ENCODE assay signal across 1 cellular context in the genomic region with DNA sequence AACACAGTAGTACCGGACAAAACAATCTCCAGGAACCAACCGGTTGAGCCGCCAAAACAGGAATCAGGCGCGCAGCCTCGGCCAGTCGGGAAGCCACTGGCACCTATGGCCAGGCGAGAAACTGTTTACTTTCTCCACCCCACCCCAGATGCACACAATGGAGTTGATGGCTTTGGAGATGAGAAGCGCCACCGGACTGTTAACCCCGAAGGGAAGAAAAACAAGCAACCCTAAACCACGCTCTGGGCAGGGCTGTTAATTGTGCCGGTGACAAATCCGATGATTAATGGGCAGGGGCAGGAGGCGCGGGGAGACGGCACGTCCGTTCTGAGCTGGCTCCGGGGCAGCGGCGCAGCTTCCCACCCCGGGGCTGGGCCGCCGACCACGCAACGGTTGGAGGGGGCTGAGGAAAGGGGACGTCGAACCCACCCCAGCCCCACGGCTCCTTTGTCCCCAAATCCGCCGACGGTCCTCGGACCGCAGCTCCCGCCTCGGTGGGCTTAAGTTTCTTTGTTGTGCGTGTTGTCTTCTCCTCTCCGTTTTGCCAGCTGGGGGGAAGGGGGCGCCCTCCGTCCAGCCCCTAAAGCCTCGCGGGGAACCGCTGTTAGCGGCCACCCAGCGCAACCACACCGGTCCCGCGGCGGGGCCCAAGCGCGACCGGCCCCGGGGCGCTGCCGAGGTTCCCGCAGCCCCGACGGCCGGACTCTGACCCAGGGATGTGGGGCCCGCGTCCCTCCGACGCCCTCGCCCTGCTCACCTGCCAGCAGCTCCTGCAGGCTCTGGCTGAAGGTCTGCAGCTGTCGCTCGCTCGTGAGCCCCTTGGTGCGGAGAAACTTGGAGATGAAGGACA.
TF ChIP-seq lines count a peak whose summit lies in the region.

No MANE protein-coding gene starts in this region.

TF ChIP-seq in HepG2, 621 proteins besides CTCF, POLR2A, EP300 and RAD21 (continued from another document and continues in another):
- TF ChIP-seq ZKSCAN8 (CRISPR knock-in tag; IDR thresholded peaks at IDR 0.05; ENCODE audit: borderline replicate concordance): no peak
- TF ChIP-seq, protein P1, sequence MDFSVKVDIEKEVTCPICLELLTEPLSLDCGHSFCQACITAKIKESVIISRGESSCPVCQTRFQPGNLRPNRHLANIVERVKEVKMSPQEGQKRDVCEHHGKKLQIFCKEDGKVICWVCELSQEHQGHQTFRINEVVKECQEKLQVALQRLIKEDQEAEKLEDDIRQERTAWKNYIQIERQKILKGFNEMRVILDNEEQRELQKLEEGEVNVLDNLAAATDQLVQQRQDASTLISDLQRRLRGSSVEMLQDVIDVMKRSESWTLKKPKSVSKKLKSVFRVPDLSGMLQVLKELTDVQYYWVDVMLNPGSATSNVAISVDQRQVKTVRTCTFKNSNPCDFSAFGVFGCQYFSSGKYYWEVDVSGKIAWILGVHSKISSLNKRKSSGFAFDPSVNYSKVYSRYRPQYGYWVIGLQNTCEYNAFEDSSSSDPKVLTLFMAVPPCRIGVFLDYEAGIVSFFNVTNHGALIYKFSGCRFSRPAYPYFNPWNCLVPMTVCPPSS (IDR thresholded peaks at IDR 0.05): no peak
- TF ChIP-seq, protein P2, sequence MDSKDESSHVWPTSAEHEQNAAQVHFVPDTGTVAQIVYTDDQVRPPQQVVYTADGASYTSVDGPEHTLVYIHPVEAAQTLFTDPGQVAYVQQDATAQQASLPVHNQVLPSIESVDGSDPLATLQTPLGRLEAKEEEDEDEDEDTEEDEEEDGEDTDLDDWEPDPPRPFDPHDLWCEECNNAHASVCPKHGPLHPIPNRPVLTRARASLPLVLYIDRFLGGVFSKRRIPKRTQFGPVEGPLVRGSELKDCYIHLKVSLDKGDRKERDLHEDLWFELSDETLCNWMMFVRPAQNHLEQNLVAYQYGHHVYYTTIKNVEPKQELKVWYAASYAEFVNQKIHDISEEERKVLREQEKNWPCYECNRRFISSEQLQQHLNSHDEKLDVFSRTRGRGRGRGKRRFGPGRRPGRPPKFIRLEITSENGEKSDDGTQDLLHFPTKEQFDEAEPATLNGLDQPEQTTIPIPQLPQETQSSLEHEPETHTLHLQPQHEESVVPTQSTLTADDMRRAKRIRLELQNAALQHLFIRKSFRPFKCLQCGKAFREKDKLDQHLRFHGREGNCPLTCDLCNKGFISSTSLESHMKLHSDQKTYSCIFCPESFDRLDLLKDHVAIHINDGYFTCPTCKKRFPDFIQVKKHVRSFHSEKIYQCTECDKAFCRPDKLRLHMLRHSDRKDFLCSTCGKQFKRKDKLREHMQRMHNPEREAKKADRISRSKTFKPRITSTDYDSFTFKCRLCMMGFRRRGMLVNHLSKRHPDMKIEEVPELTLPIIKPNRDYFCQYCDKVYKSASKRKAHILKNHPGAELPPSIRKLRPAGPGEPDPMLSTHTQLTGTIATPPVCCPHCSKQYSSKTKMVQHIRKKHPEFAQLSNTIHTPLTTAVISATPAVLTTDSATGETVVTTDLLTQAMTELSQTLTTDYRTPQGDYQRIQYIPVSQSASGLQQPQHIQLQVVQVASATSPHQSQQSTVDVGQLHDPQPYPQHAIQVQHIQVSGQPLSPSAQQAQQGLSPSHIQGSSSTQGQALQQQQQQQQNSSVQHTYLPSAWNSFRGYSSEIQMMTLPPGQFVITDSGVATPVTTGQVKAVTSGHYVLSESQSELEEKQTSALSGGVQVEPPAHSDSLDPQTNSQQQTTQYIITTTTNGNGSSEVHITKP (CRISPR knock-in tag; IDR thresholded peaks at IDR 0.05; ENCODE audit: low read depth): no peak
- TF ChIP-seq, protein P3, sequence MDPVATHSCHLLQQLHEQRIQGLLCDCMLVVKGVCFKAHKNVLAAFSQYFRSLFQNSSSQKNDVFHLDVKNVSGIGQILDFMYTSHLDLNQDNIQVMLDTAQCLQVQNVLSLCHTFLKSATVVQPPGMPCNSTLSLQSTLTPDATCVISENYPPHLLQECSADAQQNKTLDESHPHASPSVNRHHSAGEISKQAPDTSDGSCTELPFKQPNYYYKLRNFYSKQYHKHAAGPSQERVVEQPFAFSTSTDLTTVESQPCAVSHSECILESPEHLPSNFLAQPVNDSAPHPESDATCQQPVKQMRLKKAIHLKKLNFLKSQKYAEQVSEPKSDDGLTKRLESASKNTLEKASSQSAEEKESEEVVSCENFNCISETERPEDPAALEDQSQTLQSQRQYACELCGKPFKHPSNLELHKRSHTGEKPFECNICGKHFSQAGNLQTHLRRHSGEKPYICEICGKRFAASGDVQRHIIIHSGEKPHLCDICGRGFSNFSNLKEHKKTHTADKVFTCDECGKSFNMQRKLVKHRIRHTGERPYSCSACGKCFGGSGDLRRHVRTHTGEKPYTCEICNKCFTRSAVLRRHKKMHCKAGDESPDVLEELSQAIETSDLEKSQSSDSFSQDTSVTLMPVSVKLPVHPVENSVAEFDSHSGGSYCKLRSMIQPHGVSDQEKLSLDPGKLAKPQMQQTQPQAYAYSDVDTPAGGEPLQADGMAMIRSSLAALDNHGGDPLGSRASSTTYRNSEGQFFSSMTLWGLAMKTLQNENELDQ (CRISPR knock-in tag; IDR thresholded peaks at IDR 0.05; ENCODE audit: borderline replicate concordance): no peak
- TF ChIP-seq SSRP1 (CRISPR knock-in tag; IDR thresholded peaks at IDR 0.05): no peak
- no peak for TF ChIP-seq EZH2 (conservative IDR thresholded peaks at IDR 0.05; ENCODE audit: low read depth, low read length)
- TF ChIP-seq ZNF235 (CRISPR knock-in tag; IDR thresholded peaks at IDR 0.05; ENCODE audit: borderline replicate concordance): no peak
- TF ChIP-seq EEA1 (CRISPR knock-in tag; IDR thresholded peaks at IDR 0.05; ENCODE audit: borderline replicate concordance): no peak; the same call in 1 of the 2 replicates
- TF ChIP-seq, protein P4, sequence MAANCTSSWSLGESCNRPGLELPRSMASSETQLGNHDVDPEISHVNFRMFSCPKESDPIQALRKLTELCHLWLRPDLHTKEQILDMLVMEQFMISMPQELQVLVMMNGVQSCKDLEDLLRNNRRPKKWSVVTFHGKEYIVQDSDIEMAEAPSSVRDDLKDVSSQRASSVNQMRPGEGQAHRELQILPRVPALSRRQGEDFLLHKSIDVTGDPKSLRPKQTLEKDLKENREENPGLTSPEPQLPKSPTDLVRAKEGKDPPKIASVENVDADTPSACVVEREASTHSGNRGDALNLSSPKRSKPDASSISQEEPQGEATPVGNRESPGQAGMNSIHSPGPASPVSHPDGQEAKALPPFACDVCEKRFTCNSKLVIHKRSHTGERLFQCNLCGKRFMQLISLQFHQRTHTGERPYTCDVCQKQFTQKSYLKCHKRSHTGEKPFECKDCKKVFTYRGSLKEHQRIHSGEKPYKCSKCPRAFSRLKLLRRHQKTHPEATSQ (CRISPR knock-in tag; IDR thresholded peaks at IDR 0.05; ENCODE audit: borderline replicate concordance): no peak
- TF ChIP-seq FOXP1 (IDR thresholded peaks at IDR 0.05): no peak
- 0 out of 2 replicates have a peak, but pooled peaks have one; percentile 21 for TF ChIP-seq FOXP1 (CRISPR knock-in tag; IDR thresholded peaks at IDR 0.05)
- no peak for TF ChIP-seq MEIS2 (CRISPR knock-in tag; IDR thresholded peaks at IDR 0.05)
- TF ChIP-seq TMF1 (CRISPR knock-in tag; IDR thresholded peaks at IDR 0.05; ENCODE audit: low read depth): no peak
- no peak for TF ChIP-seq ZNF644 (CRISPR knock-in tag; IDR thresholded peaks at IDR 0.05; ENCODE audit: low read depth)
- TF ChIP-seq ZNF12 (CRISPR knock-in tag; IDR thresholded peaks at IDR 0.05): no peak
- TF ChIP-seq CREB1 (IDR thresholded peaks at IDR 0.05): no peak
- TF ChIP-seq CREB1 (CRISPR knock-in tag; IDR thresholded peaks at IDR 0.05): no peak
- no peak for TF ChIP-seq NFIC (IDR thresholded peaks at IDR 0.05; ENCODE audit: low read length)
- no peak for TF ChIP-seq ZFYVE20 (CRISPR knock-in tag; IDR thresholded peaks at IDR 0.05; ENCODE audit: borderline replicate concordance, low read depth)
- no peak for TF ChIP-seq CENPX (CRISPR knock-in tag; IDR thresholded peaks at IDR 0.05)
- TF ChIP-seq GTF3A (CRISPR knock-in tag; conservative IDR thresholded peaks at IDR 0.05): 0 out of 2 replicates have a peak, but pooled peaks have one; percentile 34
- no peak for TF ChIP-seq ZBTB3 (CRISPR knock-in tag; IDR thresholded peaks at IDR 0.05; ENCODE audit: borderline replicate concordance, low read depth)
- TF ChIP-seq NFATC3 (CRISPR knock-in tag; IDR thresholded peaks at IDR 0.05): no peak
- no peak for TF ChIP-seq ELF3 (CRISPR knock-in tag; IDR thresholded peaks at IDR 0.05)
- peak; percentile 91 for TF ChIP-seq ZKSCAN5 (CRISPR knock-in tag; IDR thresholded peaks at IDR 0.05)
- TF ChIP-seq, protein P5, sequence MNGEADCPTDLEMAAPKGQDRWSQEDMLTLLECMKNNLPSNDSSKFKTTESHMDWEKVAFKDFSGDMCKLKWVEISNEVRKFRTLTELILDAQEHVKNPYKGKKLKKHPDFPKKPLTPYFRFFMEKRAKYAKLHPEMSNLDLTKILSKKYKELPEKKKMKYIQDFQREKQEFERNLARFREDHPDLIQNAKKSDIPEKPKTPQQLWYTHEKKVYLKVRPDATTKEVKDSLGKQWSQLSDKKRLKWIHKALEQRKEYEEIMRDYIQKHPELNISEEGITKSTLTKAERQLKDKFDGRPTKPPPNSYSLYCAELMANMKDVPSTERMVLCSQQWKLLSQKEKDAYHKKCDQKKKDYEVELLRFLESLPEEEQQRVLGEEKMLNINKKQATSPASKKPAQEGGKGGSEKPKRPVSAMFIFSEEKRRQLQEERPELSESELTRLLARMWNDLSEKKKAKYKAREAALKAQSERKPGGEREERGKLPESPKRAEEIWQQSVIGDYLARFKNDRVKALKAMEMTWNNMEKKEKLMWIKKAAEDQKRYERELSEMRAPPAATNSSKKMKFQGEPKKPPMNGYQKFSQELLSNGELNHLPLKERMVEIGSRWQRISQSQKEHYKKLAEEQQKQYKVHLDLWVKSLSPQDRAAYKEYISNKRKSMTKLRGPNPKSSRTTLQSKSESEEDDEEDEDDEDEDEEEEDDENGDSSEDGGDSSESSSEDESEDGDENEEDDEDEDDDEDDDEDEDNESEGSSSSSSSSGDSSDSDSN (CRISPR knock-in tag; IDR thresholded peaks at IDR 0.05): peak; percentile 74
- no peak for TF ChIP-seq ZNF546 (CRISPR knock-in tag; conservative IDR thresholded peaks at IDR 0.05)
- no peak for TF ChIP-seq ZNF180 (CRISPR knock-in tag; IDR thresholded peaks at IDR 0.05; ENCODE audit: borderline replicate concordance, low read depth)
- TF ChIP-seq ELF1 (CRISPR knock-in tag; IDR thresholded peaks at IDR 0.05): no peak
- peak; percentile 23; the same call in 1 of the 2 replicates for TF ChIP-seq ZNF225 (CRISPR knock-in tag; IDR thresholded peaks at IDR 0.05)
- TF ChIP-seq, protein P6, sequence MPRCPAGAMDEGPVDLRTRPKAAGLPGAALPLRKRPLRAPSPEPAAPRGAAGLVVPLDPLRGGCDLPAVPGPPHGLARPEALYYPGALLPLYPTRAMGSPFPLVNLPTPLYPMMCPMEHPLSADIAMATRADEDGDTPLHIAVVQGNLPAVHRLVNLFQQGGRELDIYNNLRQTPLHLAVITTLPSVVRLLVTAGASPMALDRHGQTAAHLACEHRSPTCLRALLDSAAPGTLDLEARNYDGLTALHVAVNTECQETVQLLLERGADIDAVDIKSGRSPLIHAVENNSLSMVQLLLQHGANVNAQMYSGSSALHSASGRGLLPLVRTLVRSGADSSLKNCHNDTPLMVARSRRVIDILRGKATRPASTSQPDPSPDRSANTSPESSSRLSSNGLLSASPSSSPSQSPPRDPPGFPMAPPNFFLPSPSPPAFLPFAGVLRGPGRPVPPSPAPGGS (CRISPR knock-in tag; IDR thresholded peaks at IDR 0.05): no peak
- TF ChIP-seq, protein P7, sequence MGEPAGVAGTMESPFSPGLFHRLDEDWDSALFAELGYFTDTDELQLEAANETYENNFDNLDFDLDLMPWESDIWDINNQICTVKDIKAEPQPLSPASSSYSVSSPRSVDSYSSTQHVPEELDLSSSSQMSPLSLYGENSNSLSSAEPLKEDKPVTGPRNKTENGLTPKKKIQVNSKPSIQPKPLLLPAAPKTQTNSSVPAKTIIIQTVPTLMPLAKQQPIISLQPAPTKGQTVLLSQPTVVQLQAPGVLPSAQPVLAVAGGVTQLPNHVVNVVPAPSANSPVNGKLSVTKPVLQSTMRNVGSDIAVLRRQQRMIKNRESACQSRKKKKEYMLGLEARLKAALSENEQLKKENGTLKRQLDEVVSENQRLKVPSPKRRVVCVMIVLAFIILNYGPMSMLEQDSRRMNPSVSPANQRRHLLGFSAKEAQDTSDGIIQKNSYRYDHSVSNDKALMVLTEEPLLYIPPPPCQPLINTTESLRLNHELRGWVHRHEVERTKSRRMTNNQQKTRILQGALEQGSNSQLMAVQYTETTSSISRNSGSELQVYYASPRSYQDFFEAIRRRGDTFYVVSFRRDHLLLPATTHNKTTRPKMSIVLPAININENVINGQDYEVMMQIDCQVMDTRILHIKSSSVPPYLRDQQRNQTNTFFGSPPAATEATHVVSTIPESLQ (CRISPR knock-in tag; conservative IDR thresholded peaks at IDR 0.05): no peak
- no peak for TF ChIP-seq ZFP1 (CRISPR knock-in tag; IDR thresholded peaks at IDR 0.05)
- TF ChIP-seq, protein P8, sequence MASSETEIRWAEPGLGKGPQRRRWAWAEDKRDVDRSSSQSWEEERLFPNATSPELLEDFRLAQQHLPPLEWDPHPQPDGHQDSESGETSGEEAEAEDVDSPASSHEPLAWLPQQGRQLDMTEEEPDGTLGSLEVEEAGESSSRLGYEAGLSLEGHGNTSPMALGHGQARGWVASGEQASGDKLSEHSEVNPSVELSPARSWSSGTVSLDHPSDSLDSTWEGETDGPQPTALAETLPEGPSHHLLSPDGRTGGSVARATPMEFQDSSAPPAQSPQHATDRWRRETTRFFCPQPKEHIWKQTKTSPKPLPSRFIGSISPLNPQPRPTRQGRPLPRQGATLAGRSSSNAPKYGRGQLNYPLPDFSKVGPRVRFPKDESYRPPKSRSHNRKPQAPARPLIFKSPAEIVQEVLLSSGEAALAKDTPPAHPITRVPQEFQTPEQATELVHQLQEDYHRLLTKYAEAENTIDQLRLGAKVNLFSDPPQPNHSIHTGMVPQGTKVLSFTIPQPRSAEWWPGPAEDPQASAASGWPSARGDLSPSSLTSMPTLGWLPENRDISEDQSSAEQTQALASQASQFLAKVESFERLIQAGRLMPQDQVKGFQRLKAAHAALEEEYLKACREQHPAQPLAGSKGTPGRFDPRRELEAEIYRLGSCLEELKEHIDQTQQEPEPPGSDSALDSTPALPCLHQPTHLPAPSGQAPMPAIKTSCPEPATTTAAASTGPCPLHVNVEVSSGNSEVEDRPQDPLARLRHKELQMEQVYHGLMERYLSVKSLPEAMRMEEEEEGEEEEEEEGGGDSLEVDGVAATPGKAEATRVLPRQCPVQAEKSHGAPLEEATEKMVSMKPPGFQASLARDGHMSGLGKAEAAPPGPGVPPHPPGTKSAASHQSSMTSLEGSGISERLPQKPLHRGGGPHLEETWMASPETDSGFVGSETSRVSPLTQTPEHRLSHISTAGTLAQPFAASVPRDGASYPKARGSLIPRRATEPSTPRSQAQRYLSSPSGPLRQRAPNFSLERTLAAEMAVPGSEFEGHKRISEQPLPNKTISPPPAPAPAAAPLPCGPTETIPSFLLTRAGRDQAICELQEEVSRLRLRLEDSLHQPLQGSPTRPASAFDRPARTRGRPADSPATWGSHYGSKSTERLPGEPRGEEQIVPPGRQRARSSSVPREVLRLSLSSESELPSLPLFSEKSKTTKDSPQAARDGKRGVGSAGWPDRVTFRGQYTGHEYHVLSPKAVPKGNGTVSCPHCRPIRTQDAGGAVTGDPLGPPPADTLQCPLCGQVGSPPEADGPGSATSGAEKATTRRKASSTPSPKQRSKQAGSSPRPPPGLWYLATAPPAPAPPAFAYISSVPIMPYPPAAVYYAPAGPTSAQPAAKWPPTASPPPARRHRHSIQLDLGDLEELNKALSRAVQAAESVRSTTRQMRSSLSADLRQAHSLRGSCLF (CRISPR knock-in tag; IDR thresholded peaks at IDR 0.05; ENCODE audit: borderline replicate concordance): no peak
